Comparison of ENCODE assay signal across 8 cellular contexts in the genomic region with DNA sequence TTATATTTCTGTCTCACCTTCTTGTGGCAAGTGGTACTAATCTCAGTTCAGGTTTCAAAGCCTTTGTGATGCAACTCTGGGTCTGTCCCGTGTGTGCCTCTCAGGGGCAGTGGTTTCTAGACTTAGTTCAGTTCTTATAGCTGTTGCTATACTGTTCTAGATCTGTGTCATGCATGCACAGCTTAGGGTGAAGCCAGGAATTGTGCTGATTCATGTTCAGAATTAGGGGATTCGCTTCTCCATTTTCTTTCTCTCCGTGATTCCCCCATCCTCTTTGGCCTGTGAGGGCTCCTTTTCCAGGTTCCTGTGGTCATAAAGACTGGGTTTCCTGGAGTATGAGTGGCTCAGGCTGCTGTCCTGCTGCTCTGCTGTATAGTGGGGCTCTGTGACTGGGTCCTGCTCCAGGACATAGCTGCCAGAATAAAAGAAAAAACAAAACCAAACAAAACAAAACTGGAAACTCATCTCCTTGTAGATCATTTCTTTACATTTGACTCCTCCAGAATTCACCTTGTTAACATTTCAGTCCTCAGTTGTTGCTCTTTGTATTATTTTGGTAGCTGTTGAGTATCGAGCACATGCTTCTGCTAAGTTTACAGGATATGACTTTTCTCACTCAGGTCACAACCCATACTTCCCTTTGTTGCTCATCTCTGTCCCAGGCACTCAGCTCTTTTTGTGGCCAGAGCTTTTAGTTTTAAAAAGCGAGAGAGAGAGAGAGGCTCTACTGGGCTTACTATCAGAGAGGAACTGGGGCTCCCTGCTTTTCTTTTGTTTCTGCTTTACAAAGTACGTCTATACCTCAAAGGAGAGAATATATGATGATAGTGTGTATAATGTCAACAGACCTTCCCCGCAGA. TPM values are rescaled to one million over a fixed set of nuclear protein-coding genes. Genes with fewer than 3 reads are reported as not detected.
DNase-seq lines count a peak whose midpoint lies in the region; ATAC-seq, FAIRE-seq and TF ChIP-seq lines count a peak whose summit lies in the region.

No MANE protein-coding gene starts in this region.

- no peak overlapping the region; the same call in 1 of the 2 replicates for H3K4me3 ChIP-seq in GM23338
- H3K4me3 ChIP-seq in heart left ventricle: peak overlapping the region in 2 of 12 donors; percentile 10 to 36
- peak overlapping the region in 6 of 59 donors; percentile 2 to 20 (median 6) for H3K4me3 ChIP-seq in dorsolateral prefrontal cortex

- peak overlapping the region; percentile 6; the same call in 1 of the 3 replicates for H3K4me3 Mint-ChIP-seq in GM23338

- peaks cover 1% of the 10 kb centered on the region for H3K27me3 Mint-ChIP-seq in GM23338 (ENCODE audit: insufficient read depth, low read depth, poor library complexity)

- H3K27ac ChIP-seq in GM23338 (ENCODE audit: low read depth) (peak overlapping the region; percentile 21; the same call in 1 of the 2 replicates), heart left ventricle (peak overlapping the region in 11 of 12 donors; percentile 5 to 81 (median 23)), dorsolateral prefrontal cortex (peak overlapping the region in 11 of 59 donors; percentile 6 to 41 (median 21))

- peaks cover 49% of the 10 kb centered on the region for H3K4me1 Mint-ChIP-seq in GM23338

- no peak for DNase-seq in GM12892 (ENCODE audit: insufficient read length)
- DNase-seq in GM23338 (ENCODE audit: low spot score): peak; percentile 45
- peak; percentile 62 for DNase-seq in KG1 (lab: John Stamatoyannopoulos, UW)
- DNase-seq in activated T-cell treated with anti-CD3 and anti-CD28 coated beads, Interleukin-2, amount 50 U/mL, for 48 hours: peak; percentile 59 to 66
- no peak for DNase-seq in heart left ventricle
- peak; percentile 66 for DNase-seq in stimulated activated CD4-positive, alpha-beta T cell treated with anti-CD3 and anti-CD28 coated beads, Interleukin-15, amount 100 ng/mL, for 24 hours
- no peak for DNase-seq in dorsolateral prefrontal cortex
- no peak for DNase-seq in NCI-H146 (lab: John Stamatoyannopoulos, UW)

- intact Hi-C loops in heart left ventricle (cut with DNase I): no loop called here
- intact Hi-C loops in dorsolateral prefrontal cortex (cut with DNase I): no loop called here

- TF ChIP-seq POLR2A in GM12892 (IDR thresholded peaks at IDR 0.05; ENCODE audit: low read depth, low read length) (peak; percentile 24; the same call in 1 of the 2 replicates), heart left ventricle (IDR thresholded peaks at IDR 0.05) (no peak)

- TF ChIP-seq CTCF in GM23338 (conservative IDR thresholded peaks at IDR 0.05; ENCODE audit: low read depth in 2 of 2): no peak
- TF ChIP-seq CTCF in heart left ventricle (IDR thresholded peaks at IDR 0.05): no peak
- TF ChIP-seq CTCF in dorsolateral prefrontal cortex (IDR thresholded peaks at IDR 0.05 in 54 of 56, conservative IDR thresholded peaks at IDR 0.05 in 2 of 56; ENCODE audit: low read depth in 1 of 56, partially characterized antibody in 56 of 56): no peak

- peaks cover 90% of the 10 kb centered on the region for H3K79me2 ChIP-seq in GM23338 (replicated peaks; ENCODE audit: insufficient read depth)

- ATAC-seq in GM23338 (peak; percentile 82), heart left ventricle (peak; percentile 57 to 75 (median 70))

- H3K9me3 ChIP-seq in heart left ventricle: peaks cover 0 to 3% (median 0%) of the 10 kb centered on the region in 12 donors

- H3K4me2 ChIP-seq in GM23338: peak overlapping the region; percentile 17

- peak; percentile 99 for FAIRE-seq in GM12892 (lab: Jason Lieb, UNC)

- no peaks in the 10 kb centered on the region for H4K20me1 ChIP-seq in GM23338 (replicated peaks; ENCODE audit: insufficient read depth)

- peaks cover 42% of the 10 kb centered on the region for H3K4me1 ChIP-seq in GM23338 (ENCODE audit: insufficient read depth)
- peaks cover 0 to 28% (median 15%) of the 10 kb centered on the region in 12 donors for H3K4me1 ChIP-seq in heart left ventricle

- peak overlapping the region; percentile 91 for H3K27ac Mint-ChIP-seq in GM23338

- H3K36me3 Mint-ChIP-seq in GM23338 (ENCODE audit: low read depth): peaks cover 8% of the 10 kb centered on the region; the same call in 1 of the 3 replicates

- no peaks in the 10 kb centered on the region for H3F3A ChIP-seq in GM23338 (replicated peaks; ENCODE audit: low read depth)

- no peak overlapping the region for H2AFZ ChIP-seq in GM23338

- H3K9me2 ChIP-seq in GM23338 (ENCODE audit: insufficient read depth): no peaks in the 10 kb centered on the region; the same call in 1 of the 2 replicates

- WGBS in heart left ventricle, 4 donors: 29 to 40% (median 33%) methylated on average over 7 of the region's 7 CpGs

- peaks cover 6% of the 10 kb centered on the region; the same call in 1 of the 3 replicates for H3K9me3 Mint-ChIP-seq in GM23338

- H3K36me3 ChIP-seq in GM23338 (ENCODE audit: insufficient read depth) (no peaks in the 10 kb centered on the region), heart left ventricle (no peaks in the 10 kb centered on the region)

- H3K27me3 ChIP-seq in GM23338 (ENCODE audit: insufficient read depth): no peaks in the 10 kb centered on the region
- no peaks in the 10 kb centered on the region for H3K27me3 ChIP-seq in heart left ventricle
- H3K27me3 ChIP-seq in dorsolateral prefrontal cortex: no peaks in the 10 kb centered on the region

TF ChIP-seq in GM23338, 12 proteins besides CTCF, POLR2A, EP300 and RAD21:
- no peak for TF ChIP-seq POLR2AphosphoS5 (IDR thresholded peaks at IDR 0.05; ENCODE audit: low read depth)
TF ChIP-seq in GM23338: peak in this region for 0.

RNA-seq across cellular contexts. Expression of a gene that starts 34.2 kb away (rescaled TPM):
- 9.1 TPM for polyA plus RNA-seq in GM12892 (2012; ENCODE audit: missing spikeins)
- 33.5 and 35.0 TPM in 2 replicates for total RNA-seq in GM23338 (2014; rRNA removed; shearing (Covaris generic))
- polyA plus RNA-seq in GM23338 (2016; fragmentation: Nextera tagmentation; extraction: Ambion mirVana): 6.9 and 7.4 TPM in 2 replicates
- 10 to 100 TPM; 48.1 to 78.0 (median 67.1) TPM for total RNA-seq in heart left ventricle
- 10 to 100 TPM; 22.1 to 49.3 TPM for polyA plus RNA-seq in heart left ventricle
- total RNA-seq in dorsolateral prefrontal cortex: 10 to 100 TPM; 20.1 to 73.1 (median 49.0) TPM

Comparison
In these comparisons a context has a peak if more than half of its experiments do, and no peak if none do; other contexts are left out.
1. DNase-seq: peak in GM23338 (single experiment), KG1 (single experiment), activated T-cell treated with anti-CD3 and anti-CD28 coated beads, Interleukin-2, amount 50 U/mL, for 48 hours (2 of 2) and stimulated activated CD4-positive, alpha-beta T cell treated with anti-CD3 and anti-CD28 coated beads, Interleukin-15, amount 100 ng/mL, for 24 hours (single experiment); none in GM12892 (single experiment), heart left ventricle (0 of 5), dorsolateral prefrontal cortex (0 of 10) and NCI-H146 (single experiment).